Comparison of ENCODE assay signal across 7 cellular contexts in genomic region chr7:1837696-1838543, GRCh38.
DNase-seq lines count a peak whose midpoint lies in the region; ATAC-seq, FAIRE-seq and TF ChIP-seq lines count a peak whose summit lies in the region.
"Not testable (repeated sequence)": the region's sequence is repeated elsewhere in the genome, so short reads cannot be mapped to it uniquely, and the experiment has no call there.

No MANE protein-coding gene starts in this region.

- H3K14ac ChIP-seq in neuronal stem cell (ENCODE audit: low read length) = peak overlapping the region; percentile 21

- not testable (repeated sequence) for H3K27me3 Mint-ChIP-seq in activated naive CD4-positive, alpha-beta T cell treated with anti-CD3 and anti-CD28 coated beads, Interleukin-2, amount 10 ng/mL, durations not matched to agents 7 days and 5 days; endodermal cell (ENCODE audit: insufficient read depth)

- H3K27ac ChIP-seq in endodermal cell (ENCODE audit: low read depth, low read length); left lung; neuronal stem cell (replicated peaks; ENCODE audit: low read length): not testable (repeated sequence)

- CTCF ChIA-PET in activated naive CD4-positive, alpha-beta T cell treated with anti-CD3 and anti-CD28 coated beads, Interleukin-2, amount 10 ng/mL, durations not matched to agents 7 days and 5 days (lab: Charles Lee) = not testable (repeated sequence)

- 92 to 95% methylated on average over 20 to 31 of the region's 31 CpGs for WGBS in endodermal cell (ENCODE audit: insufficient coverage in 1 of 2, insufficient read length in 1 of 2), 2 experiments
- WGBS in neuronal stem cell (ENCODE audit: extremely low coverage in 2 of 2, insufficient read length in 2 of 2, insufficient replicate concordance in 1 of 2), 2 donors = no CpG with 5 or more reads among the region's 31 CpGs

- intact Hi-C loops in left lung (cut with DNase I) = not testable (repeated sequence)

- H3K27me3 ChIP-seq in endodermal cell (ENCODE audit: control insufficient read depth, insufficient read depth, low read length, poor library complexity, severe bottlenecking); left lung; neuronal stem cell (ENCODE audit: control insufficient read depth in 3 of 3, insufficient read depth in 3 of 3, low read depth in 1 of 3, low read length in 3 of 3): not testable (repeated sequence)

- not testable (repeated sequence) for H4K8ac ChIP-seq in neuronal stem cell (ENCODE audit: low read depth, low read length)

- not testable (repeated sequence) for H3K4me3 ChIP-seq in endodermal cell (ENCODE audit: low read length); left lung; neuronal stem cell (ENCODE audit: low read length in 2 of 2)

- H3K36me3 Mint-ChIP-seq in activated naive CD4-positive, alpha-beta T cell treated with anti-CD3 and anti-CD28 coated beads, Interleukin-2, amount 10 ng/mL, durations not matched to agents 7 days and 5 days = peaks cover 37% of the 10 kb centered on the region
- peaks cover 17% of the 10 kb centered on the region for H3K36me3 Mint-ChIP-seq in endodermal cell (ENCODE audit: low read depth)

- H2AFZ ChIP-seq in neuronal stem cell (ENCODE audit: low read length) = not testable (repeated sequence)

- TF ChIP-seq CTCF in endodermal cell (conservative IDR thresholded peaks at IDR 0.05); left lung (IDR thresholded peaks at IDR 0.05): not testable (repeated sequence)

- H3K4me2 ChIP-seq in neuronal stem cell (ENCODE audit: insufficient read depth, low read length, poor library complexity, severe bottlenecking) = not testable (repeated sequence)

- not testable (repeated sequence) for ATAC-seq in left lung

- H3K18ac ChIP-seq in neuronal stem cell (ENCODE audit: low read length) = not testable (repeated sequence)

- H2BK12ac ChIP-seq in neuronal stem cell (ENCODE audit: low read length) = not testable (repeated sequence)

- not testable (repeated sequence) for H3K79me1 ChIP-seq in neuronal stem cell (ENCODE audit: low read depth, low read length)

- H2BK15ac ChIP-seq in neuronal stem cell (ENCODE audit: low read length) = not testable (repeated sequence)

- peaks cover 16% of the 10 kb centered on the region for H3K9me3 Mint-ChIP-seq in activated naive CD4-positive, alpha-beta T cell treated with anti-CD3 and anti-CD28 coated beads, Interleukin-2, amount 10 ng/mL, durations not matched to agents 7 days and 5 days
- H3K9me3 Mint-ChIP-seq in endodermal cell = peaks cover 18% of the 10 kb centered on the region

- H3K23ac ChIP-seq in neuronal stem cell (ENCODE audit: low read depth, low read length, poor library complexity) = not testable (repeated sequence)

- DNase-seq in EL (peak; percentile 74), NCI-H1694 treated with DMSO at 0.1 percent for 48 hours (lab: John Stamatoyannopoulos, UW) (peak; percentile 35), endodermal cell (peak; percentile 27), left lung (peak; percentile 10 to 50)
- DNase-seq in activated naive CD4-positive, alpha-beta T cell treated with anti-CD3 and anti-CD28 coated beads, Interleukin-2, amount 10 ng/mL, durations not matched to agents 7 days and 5 days = peak; percentile 18
- not testable (repeated sequence) for DNase-seq in neuronal stem cell (ENCODE audit: low spot score); urothelium cell line (ENCODE audit: low spot score)

- not testable (repeated sequence) for H3K27ac Mint-ChIP-seq in activated naive CD4-positive, alpha-beta T cell treated with anti-CD3 and anti-CD28 coated beads, Interleukin-2, amount 10 ng/mL, durations not matched to agents 7 days and 5 days; endodermal cell

- peak; percentile 98 for FAIRE-seq in urothelium cell line (lab: Jason Lieb, UNC)

- not testable (repeated sequence) for H3K4me3 Mint-ChIP-seq in activated naive CD4-positive, alpha-beta T cell treated with anti-CD3 and anti-CD28 coated beads, Interleukin-2, amount 10 ng/mL, durations not matched to agents 7 days and 5 days; endodermal cell

- not testable (repeated sequence) for H3K4ac ChIP-seq in neuronal stem cell (ENCODE audit: low read length)

- not testable (repeated sequence) for H3K4me1 Mint-ChIP-seq in activated naive CD4-positive, alpha-beta T cell treated with anti-CD3 and anti-CD28 coated beads, Interleukin-2, amount 10 ng/mL, durations not matched to agents 7 days and 5 days; endodermal cell

- H4K91ac ChIP-seq in neuronal stem cell (ENCODE audit: low read depth, low read length, poor library complexity) = not testable (repeated sequence)

- H2BK5ac ChIP-seq in neuronal stem cell (ENCODE audit: low read length) = not testable (repeated sequence)

- H3K36me3 ChIP-seq in endodermal cell (ENCODE audit: control insufficient read depth, insufficient read depth, low read length); left lung; neuronal stem cell (replicated peaks in 1 of 2; ENCODE audit: control insufficient read depth in 2 of 2, insufficient read depth in 2 of 2, low read length in 2 of 2): not testable (repeated sequence)

- H3K4me1 ChIP-seq in endodermal cell (ENCODE audit: control insufficient read depth, insufficient read depth, low read length); left lung; neuronal stem cell (ENCODE audit: control insufficient read depth in 2 of 2, insufficient read depth in 1 of 2, low read depth in 1 of 2, low read length in 2 of 2): not testable (repeated sequence)

- H2BK120ac ChIP-seq in neuronal stem cell (ENCODE audit: low read depth, low read length) = not testable (repeated sequence)

- H3K9me3 ChIP-seq in endodermal cell (ENCODE audit: control insufficient read depth, low read length); neuronal stem cell (replicated peaks in 1 of 2; ENCODE audit: control insufficient read depth in 2 of 2, insufficient read depth in 1 of 2, low read depth in 1 of 2, low read length in 2 of 2): not testable (repeated sequence)
- H3K9me3 ChIP-seq in left lung = peaks cover 0 to 11% of the 10 kb centered on the region in 2 donors

- not testable (repeated sequence) for H3K9ac ChIP-seq in endodermal cell (ENCODE audit: extremely low read depth, low read length, poor library complexity, severe bottlenecking); neuronal stem cell (ENCODE audit: low read depth, low read length, poor library complexity)

- H2AK5ac ChIP-seq in neuronal stem cell (ENCODE audit: low read depth, low read length) = not testable (repeated sequence)
